8 cellular contexts compared by ENCODE assay signal in genomic region chr2:113754989-113755689, GRCh38. TPM values are rescaled to one million over a fixed set of nuclear protein-coding genes. Genes with fewer than 3 reads are reported as not detected.
DNase-seq lines count a peak whose midpoint lies in the region; ATAC-seq and TF ChIP-seq lines count a peak whose summit lies in the region.

No MANE protein-coding gene starts in this region.

- no peak overlapping the region for H3T11ph ChIP-seq in H9 (ENCODE audit: low read length)

- H4K8ac ChIP-seq in H9 (replicated peaks; ENCODE audit: insufficient read length, low read depth, low read length), result no peak overlapping the region

- H3K27me3 ChIP-seq in H9 (ENCODE audit: insufficient read depth, low read length) (no peaks in the 10 kb centered on the region), adipocyte (replicated peaks; ENCODE audit: control insufficient read depth, insufficient read depth, low read length) (no peaks in the 10 kb centered on the region), thoracic aorta (replicated peaks; ENCODE audit: insufficient read depth) (no peaks in the 10 kb centered on the region)

- H4K91ac ChIP-seq in H9 (ENCODE audit: insufficient read length, low read depth, low read length), result no peak overlapping the region

- no CpG with 5 or more reads among the region's 10 CpGs for WGBS in H9 (ENCODE audit: extremely low coverage, insufficient read length, low lambda C conversion rate)

- H3K79me2 ChIP-seq in H9 (ENCODE audit: insufficient read depth, low read length), result peaks cover 4% of the 10 kb centered on the region; the same call in 1 of the 2 replicates

- peak; percentile 38 for DNase-seq in ACHN
- no peak for DNase-seq in H9
- DNase-seq in adipocyte (ENCODE audit: low read depth), result peak; percentile 29
- DNase-seq in left colon, result no peak
- no peak for DNase-seq in thoracic aorta (ENCODE audit: low spot score)
- no peak for DNase-seq in mucosa of gallbladder (ENCODE audit: low spot score)
- no peak for DNase-seq in NCI-H1930 (lab: John Stamatoyannopoulos, UW)

- no peak overlapping the region for H3K27ac Mint-ChIP-seq in H9

- no peaks in the 10 kb centered on the region for H3K27me3 Mint-ChIP-seq in H9 (ENCODE audit: low read depth)

- H3K23me2 ChIP-seq in H9 (ENCODE audit: insufficient read length, low read depth, low read length, poor library complexity, severe bottlenecking), result peaks cover 6% of the 10 kb centered on the region

- peak overlapping the region; percentile 97 to 99 for H3K4me3 Mint-ChIP-seq in H9

- ATAC-seq in left colon, result peak; percentile 22
- no peak for ATAC-seq in thoracic aorta (ENCODE audit: insufficient number of reproducible peaks, low FRiP score, low read depth)
- ATAC-seq in GM18520 (IDR thresholded peaks at IDR 0.05; ENCODE audit: unreplicated experiment), result no peak

- no peaks in the 10 kb centered on the region for H3K4me1 ChIP-seq in H9 (ENCODE audit: insufficient read depth, low read length)
- H3K4me1 ChIP-seq in adipocyte (ENCODE audit: control insufficient read depth, insufficient read depth, low read length), result peaks cover 31% of the 10 kb centered on the region
- peaks cover 19 to 22% of the 10 kb centered on the region in 2 donors for H3K4me1 ChIP-seq in thoracic aorta (ENCODE audit: control insufficient read depth in 1 of 2, low read depth in 2 of 2)

- TF ChIP-seq CTCF in H9 (conservative IDR thresholded peaks at IDR 0.05) (no peak), thoracic aorta (IDR thresholded peaks at IDR 0.05) (no peak)

- no peak overlapping the region for H2AK5ac ChIP-seq in H9 (ENCODE audit: insufficient read length, low read length)

- in situ Hi-C loops in ACHN (cut with HindIII; ENCODE audit: low pct_ligation_motif_present, low pct_unique_long_range_greater_than_20kb, low sequenced_read_pairs), result no loop called here

- no peak overlapping the region for H3K18ac ChIP-seq in H9 (ENCODE audit: insufficient read length, low read depth, low read length)

- no peak overlapping the region for H2BK20ac ChIP-seq in H9 (ENCODE audit: low read depth, low read length, poor library complexity, severe bottlenecking)

- H2BK15ac ChIP-seq in H9 (ENCODE audit: low read depth, low read length), result no peak overlapping the region

- H4K20me1 ChIP-seq in H9 (ENCODE audit: control insufficient read depth, insufficient read depth, insufficient read length), result no peaks in the 10 kb centered on the region

- H3K9me3 Mint-ChIP-seq in H9, result peaks cover 0 to 3% of the 10 kb centered on the region in 2 experiments; a peak in 2 of 5 replicates

- no peak overlapping the region for H2BK5ac ChIP-seq in H9 (ENCODE audit: insufficient read length, low read length)

- H3K27ac ChIP-seq in H9 (ENCODE audit: insufficient read length, low read depth, low read length) (no peak overlapping the region), thoracic aorta (peak overlapping the region; percentile 88 to 90)

- peaks cover 25% of the 10 kb centered on the region for H3K36me3 ChIP-seq in adipocyte (ENCODE audit: control insufficient read depth, insufficient read depth, low read length, severe bottlenecking)
- no peaks in the 10 kb centered on the region for H3K36me3 ChIP-seq in thoracic aorta

- no peak overlapping the region for H3K4ac ChIP-seq in H9 (ENCODE audit: low read depth, low read length)

- peaks cover 10 to 18% (median 17%) of the 10 kb centered on the region in 3 experiments for H3K36me3 Mint-ChIP-seq in H9 (ENCODE audit: insufficient read depth in 1 of 3, low read depth in 3 of 3)

- peak overlapping the region; percentile 89 for H3K4me3 ChIP-seq in adipocyte (ENCODE audit: low read length)
- peak overlapping the region; percentile 93 for H3K4me3 ChIP-seq in thoracic aorta

- H3K9ac ChIP-seq in H9 (ENCODE audit: extremely low read depth, insufficient read length, low read length) (peak overlapping the region; percentile 60), adipocyte (ENCODE audit: low read length) (peak overlapping the region; percentile 99)

- H3K4me2 ChIP-seq in H9 (ENCODE audit: insufficient read depth, insufficient read length, low read length), result peak overlapping the region; percentile 87

- H3K4me1 Mint-ChIP-seq in H9, result peaks cover 9 to 10% of the 10 kb centered on the region in 2 experiments

- H3K14ac ChIP-seq in H9 (ENCODE audit: insufficient read depth, low read length), result no peak overlapping the region

- H3K79me1 ChIP-seq in H9 (ENCODE audit: insufficient read depth, low read depth, low read length, poor library complexity, severe bottlenecking), result no peaks in the 10 kb centered on the region

- no peaks in the 10 kb centered on the region for H3K9me3 ChIP-seq in H9 (ENCODE audit: control insufficient read depth, low read depth, low read length)
- no peaks in the 10 kb centered on the region for H3K9me3 ChIP-seq in adipocyte (ENCODE audit: control insufficient read depth, low read length)
- no peaks in the 10 kb centered on the region for H3K9me3 ChIP-seq in thoracic aorta

- H2AFZ ChIP-seq in H9 (ENCODE audit: low read length), result no peak overlapping the region

- H3K56ac ChIP-seq in H9 (ENCODE audit: insufficient read length, low read depth, low read length), result no peak overlapping the region

- no peak overlapping the region for H2BK12ac ChIP-seq in H9 (ENCODE audit: insufficient read length, low read depth, low read length)

- intact Hi-C loops in left colon (cut with DNase I, micrococcal nuclease), result no loop called here

- no peak overlapping the region for H4K5ac ChIP-seq in H9 (ENCODE audit: insufficient read length, low read depth, low read length)

- H2BK120ac ChIP-seq in H9 (ENCODE audit: low read depth, low read length, poor library complexity, severe bottlenecking), result no peak overlapping the region

- H3K23ac ChIP-seq in H9 (ENCODE audit: insufficient read length, low read depth, low read length), result no peak overlapping the region

RNA-seq across cellular contexts. Expression of gene SLC35F5, which starts 1.3 kb away (rescaled TPM):
- total RNA-seq in H9 (2021) (26.2 and 31.3 TPM in 2 replicates), left colon (100 to 1,000 TPM; 130 to 132 TPM), thoracic aorta (10 to 100 TPM; 86.2 to 90.2 TPM), mucosa of gallbladder (82.6 TPM)

Comparison
In these comparisons a context has a peak if more than half of its experiments do, and no peak if none do; other contexts are left out.
1. DNase-seq: peak in ACHN (single experiment) and adipocyte (single experiment); none in H9 (single experiment), left colon (0 of 2), thoracic aorta (single experiment), mucosa of gallbladder (single experiment) and NCI-H1930 (0 of 2).